Comparison of ENCODE assay signal across 23 cellular contexts in the genomic region with DNA sequence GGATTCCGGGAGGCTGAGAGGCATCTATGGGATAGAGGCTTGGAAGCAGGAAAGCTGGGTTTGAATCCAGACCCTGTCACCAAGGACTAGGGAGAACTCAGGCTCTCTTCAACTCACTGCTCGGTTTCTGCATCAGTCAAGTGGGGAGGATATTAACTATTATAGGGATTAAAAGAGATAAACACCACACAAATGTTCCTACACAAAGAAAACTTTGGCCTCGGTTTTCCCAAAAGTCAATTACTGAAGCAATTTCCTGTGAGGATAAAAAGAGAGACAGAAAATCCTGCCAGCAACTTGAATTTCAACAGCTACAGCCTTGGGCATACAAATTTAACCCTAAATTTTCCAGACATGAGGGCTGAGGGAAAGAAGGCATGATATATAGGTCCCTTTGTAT. TPM values are rescaled to one million over a fixed set of nuclear protein-coding genes. Genes with fewer than 3 reads are reported as not detected.
DNase-seq lines count a peak whose midpoint lies in the region; ATAC-seq and TF ChIP-seq lines count a peak whose summit lies in the region.
"Had no signal": no experiment of that assay in that cellular context is flagged by ENCODE, and none has a peak within 500 bp of the region (broad histone marks: within the 10 kb centered on the region; RNA-seq: fewer than 3 reads in every experiment).

No MANE protein-coding gene starts in this region.

- peak overlapping the region; percentile 26 for H3K4me2 ChIP-seq in osteoblast (ENCODE audit: insufficient read depth, low read length)

- TF ChIP-seq EP300 in gastroesophageal sphincter (IDR thresholded peaks at IDR 0.05) = no peak

- no peak overlapping the region for H2AFZ ChIP-seq in osteoblast (ENCODE audit: low read length)

- CTCF ChIA-PET in HEK293T (lab: Yijun Ruan, JAX) = no interaction called here

- no peaks in the 10 kb centered on the region for H3K9me3 Mint-ChIP-seq in stimulated activated naive CD8-positive, alpha-beta T cell treated with anti-CD3 and anti-CD28 coated beads, Interleukin-15, amount 100 ng/mL, for 72 hours

- no peak overlapping the region for H3K27ac Mint-ChIP-seq in stimulated activated naive CD8-positive, alpha-beta T cell treated with anti-CD3 and anti-CD28 coated beads, Interleukin-15, amount 100 ng/mL, for 72 hours
- H3K27ac Mint-ChIP-seq: CD14-positive monocyte had no signal

- H3K9me3 ChIP-seq in gastroesophageal sphincter = no peaks in the 10 kb centered on the region
- H3K9me3 ChIP-seq in osteoblast (ENCODE audit: low read depth, low read length) = no peaks in the 10 kb centered on the region
- H3K9me3 ChIP-seq: mucosa of descending colon, SJSA1, tibial nerve had no signal

- H3K4me1 ChIP-seq in gastroesophageal sphincter (peaks cover 9 to 33% (median 11%) of the 10 kb centered on the region in 3 donors), osteoblast (ENCODE audit: insufficient read depth, low read length) (peaks cover 32% of the 10 kb centered on the region)

- ATAC-seq in Right ventricle myocardium superior (ENCODE audit: poor library complexity) = peak; percentile 11
- ATAC-seq in gastroesophageal sphincter = no peak
- no peak for ATAC-seq in stimulated activated naive CD8-positive, alpha-beta T cell treated with anti-CD3 and anti-CD28 coated beads, Interleukin-15, amount 100 ng/mL, for 72 hours
- ATAC-seq in GM21619 (IDR thresholded peaks at IDR 0.05; ENCODE audit: unreplicated experiment) = no peak
- ATAC-seq: mucosa of descending colon had no signal

- H3K4me3 Mint-ChIP-seq in stimulated activated naive CD8-positive, alpha-beta T cell treated with anti-CD3 and anti-CD28 coated beads, Interleukin-15, amount 100 ng/mL, for 72 hours = no peak overlapping the region
- H3K4me3 Mint-ChIP-seq: CD14-positive monocyte had no signal

- H4K20me1 ChIP-seq in osteoblast (ENCODE audit: insufficient read depth, low read length) = no peaks in the 10 kb centered on the region

- no peak for TF ChIP-seq POLR2A in gastroesophageal sphincter (IDR thresholded peaks at IDR 0.05)

- POLR2A ChIA-PET in HEK293T (lab: Yijun Ruan, JAX) = no interaction called here

- TF ChIP-seq CTCF in gastroesophageal sphincter (IDR thresholded peaks at IDR 0.05) (no peak), osteoblast (IDR thresholded peaks at IDR 0.05; ENCODE audit: extremely low read depth, low read depth, low read length) (no peak)

- H3K4me3 ChIP-seq in gastroesophageal sphincter (no peak overlapping the region), osteoblast (ENCODE audit: insufficient read depth, low read length) (no peak overlapping the region)
- H3K4me3 ChIP-seq: dorsolateral prefrontal cortex, mucosa of descending colon, SJSA1, tibial nerve had no signal

- no peaks in the 10 kb centered on the region for H3K4me1 Mint-ChIP-seq in stimulated activated naive CD8-positive, alpha-beta T cell treated with anti-CD3 and anti-CD28 coated beads, Interleukin-15, amount 100 ng/mL, for 72 hours

- WGBS in gastroesophageal sphincter (ENCODE audit: low coverage in 1 of 2), 2 donors = 15 to 26% methylated on average over 3 of the region's 3 CpGs

- peak overlapping the region in 3 of 4 donors; percentile 8 to 56 (median 51) for H3K27ac ChIP-seq in gastroesophageal sphincter
- H3K27ac ChIP-seq in osteoblast (ENCODE audit: low read depth, low read length) = peak overlapping the region; percentile 72
- H3K27ac ChIP-seq: dorsolateral prefrontal cortex, SJSA1 had no signal

- H3K79me2 ChIP-seq in osteoblast (ENCODE audit: insufficient read depth, low read length) = peaks cover 62% of the 10 kb centered on the region

- no peaks in the 10 kb centered on the region for H3K27me3 ChIP-seq in gastroesophageal sphincter
- no peaks in the 10 kb centered on the region for H3K27me3 ChIP-seq in osteoblast (ENCODE audit: insufficient read depth, low read length)
- H3K27me3 ChIP-seq: dorsolateral prefrontal cortex, SJSA1, tibial nerve had no signal

- no peak for DNase-seq in Right ventricle myocardium superior
- no peak for DNase-seq in cardiac septum (ENCODE audit: low spot score)
- no peak for DNase-seq in osteoblast (ENCODE audit: insufficient read length, low spot score, missing footprints)
- no peak for DNase-seq in putamen (ENCODE audit: low spot score)
- no peak for DNase-seq in HEK293T (ENCODE audit: extremely low spot score)
- no peak for DNase-seq in stimulated activated naive CD8-positive, alpha-beta T cell treated with anti-CD3 and anti-CD28 coated beads, Interleukin-15, amount 100 ng/mL, for 72 hours
- DNase-seq: activated CD8-positive, alpha-beta memory T cell treated with anti-CD3 and anti-CD28 coated beads, Interleukin-2, amount 50 U/mL, for 48 hours; activated naive CD4-positive, alpha-beta T cell treated with Interleukin-2 at 50 U/mL for 16 hours; DMS153; dorsolateral prefrontal cortex; mucosa of descending colon; MV-4-11; NCI-H2107; NCI-H526 treated with DMSO at 0.1 percent for 48 hours; occipital lobe; small intestine; T-helper 9 cell had no signal

- intact Hi-C loops in Right ventricle myocardium superior (cut with DNase I) = no loop called here
- intact Hi-C loops in cardiac septum (cut with DNase I) = no loop called here

- no peaks in the 10 kb centered on the region for H3K27me3 Mint-ChIP-seq in stimulated activated naive CD8-positive, alpha-beta T cell treated with anti-CD3 and anti-CD28 coated beads, Interleukin-15, amount 100 ng/mL, for 72 hours

- peaks cover 0 to 41% of the 10 kb centered on the region in 2 donors for H3K36me3 ChIP-seq in gastroesophageal sphincter
- H3K36me3 ChIP-seq in osteoblast (ENCODE audit: insufficient read depth, low read length) = peaks cover 39% of the 10 kb centered on the region

TF ChIP-seq in HEK293T, 16 proteins besides CTCF, POLR2A, EP300 and RAD21:
- TF ChIP-seq CTBP1 (IDR thresholded peaks at IDR 0.05; ENCODE audit: borderline replicate concordance) = no peak
- no peak for TF ChIP-seq FOXM1 (IDR thresholded peaks at IDR 0.05; ENCODE audit: borderline replicate concordance)
- TF ChIP-seq HDGF (IDR thresholded peaks at IDR 0.05; ENCODE audit: borderline replicate concordance) = no peak
- TF ChIP-seq FOXK2 (IDR thresholded peaks at IDR 0.05) = no peak
- TF ChIP-seq, protein P1, sequence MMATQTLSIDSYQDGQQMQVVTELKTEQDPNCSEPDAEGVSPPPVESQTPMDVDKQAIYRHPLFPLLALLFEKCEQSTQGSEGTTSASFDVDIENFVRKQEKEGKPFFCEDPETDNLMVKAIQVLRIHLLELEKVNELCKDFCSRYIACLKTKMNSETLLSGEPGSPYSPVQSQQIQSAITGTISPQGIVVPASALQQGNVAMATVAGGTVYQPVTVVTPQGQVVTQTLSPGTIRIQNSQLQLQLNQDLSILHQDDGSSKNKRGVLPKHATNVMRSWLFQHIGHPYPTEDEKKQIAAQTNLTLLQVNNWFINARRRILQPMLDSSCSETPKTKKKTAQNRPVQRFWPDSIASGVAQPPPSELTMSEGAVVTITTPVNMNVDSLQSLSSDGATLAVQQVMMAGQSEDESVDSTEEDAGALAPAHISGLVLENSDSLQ (IDR thresholded peaks at IDR 0.05) = no peak
- TF ChIP-seq FOXA1 (IDR thresholded peaks at IDR 0.05) = no peak
- no peak for TF ChIP-seq TARDBP (IDR thresholded peaks at IDR 0.05)
- no peak for TF ChIP-seq SP1 (IDR thresholded peaks at IDR 0.05)
- TF ChIP-seq BHLHE40 (IDR thresholded peaks at IDR 0.05; ENCODE audit: borderline replicate concordance) = no peak
- TF ChIP-seq L3MBTL2 (conservative IDR thresholded peaks at IDR 0.05) = no peak
- TF ChIP-seq NFRKB (IDR thresholded peaks at IDR 0.05) = no peak
- TF ChIP-seq ARNT (IDR thresholded peaks at IDR 0.05) = no peak
- TF ChIP-seq ELF4 (IDR thresholded peaks at IDR 0.05) = no peak
- no peak for TF ChIP-seq SUZ12 (IDR thresholded peaks at IDR 0.05)
- no peak for TF ChIP-seq ZNF384 (IDR thresholded peaks at IDR 0.05)

RNA-seq across cellular contexts. Expression of gene ITGB5, which starts 36.0 kb away (rescaled TPM):
- total RNA-seq in Right ventricle myocardium superior (112 TPM), cardiac septum (180 TPM), gastroesophageal sphincter (100 to 1,000 TPM; 125 to 312 (median 151) TPM), osteoblast (400 and 433 TPM in 2 replicates)
- total RNA-seq: OCI-LY7 had no signal
